ENCODE assay signal across 22 cellular contexts in genomic region chr7:2722591-2722990, GRCh38. TPM values are rescaled to one million over a fixed set of nuclear protein-coding genes. Genes with fewer than 3 reads are reported as not detected.
DNase-seq lines count a peak whose midpoint lies in the region; ATAC-seq and TF ChIP-seq lines count a peak whose summit lies in the region.
"Had no signal": no experiment of that assay in that cellular context is flagged by ENCODE, and none has a peak within 500 bp of the region (broad histone marks: within the 10 kb centered on the region; RNA-seq: fewer than 3 reads in every experiment).

No MANE protein-coding gene starts in this region.

- 84 to 96% (median 93%) methylated on average over 4 of the region's 4 CpGs for WGBS in spleen, 5 donors
- WGBS in smooth muscle cell (ENCODE audit: low lambda C conversion rate), result 97% methylated on average over 4 of the region's 4 CpGs

- intact Hi-C loops in activated CD8-positive, alpha-beta T cell treated with anti-CD3 and anti-CD28 coated beads for 36 hours (cut with micrococcal nuclease), result no loop called here
- intact Hi-C loops in spleen (cut with DNase I; ENCODE audit: low total_unique reads), result no loop called here

- H3K9ac ChIP-seq in BLaER1 (peak overlapping the region; percentile 48; the same call in 1 of the 2 replicates), smooth muscle cell (ENCODE audit: low read depth) (no peak overlapping the region)
- H3K9ac ChIP-seq: GM23248 had no signal

- CTCF ChIA-PET in activated CD8-positive, alpha-beta T cell treated with anti-CD3 and anti-CD28 coated beads for 36 hours (lab: Charles Lee), result interaction anchor here (0.8 to 2.1 kb wide), 2 partner anchors 13 to 52 kb away, joined by 3 to 12 read pairs; no protein-coding TSS in a partner anchor
- CTCF ChIA-PET in activated CD8-positive, alpha-beta T cell treated with anti-CD3 and anti-CD28 coated beads, Interleukin-2, amount 10 ng/mL, durations not matched to agents 7 days and 5 days (lab: Charles Lee), result interaction anchor here (0.9 to 2.3 kb wide), 3 partner anchors 12 to 52 kb away, joined by 3 to 10 read pairs (median 3); no protein-coding TSS in a partner anchor

- no peak overlapping the region for H3K27ac Mint-ChIP-seq in activated CD8-positive, alpha-beta T cell treated with anti-CD3 and anti-CD28 coated beads for 36 hours
- no peak overlapping the region for H3K27ac Mint-ChIP-seq in activated CD8-positive, alpha-beta T cell treated with anti-CD3 and anti-CD28 coated beads, Interleukin-2, amount 10 ng/mL, durations not matched to agents 7 days and 5 days
- H3K27ac Mint-ChIP-seq in chondrocyte (ENCODE audit: unreplicated experiment), result no peak overlapping the region

- H3K9me3 Mint-ChIP-seq in activated CD8-positive, alpha-beta T cell treated with anti-CD3 and anti-CD28 coated beads for 36 hours, result no peaks in the 10 kb centered on the region
- no peaks in the 10 kb centered on the region for H3K9me3 Mint-ChIP-seq in activated CD8-positive, alpha-beta T cell treated with anti-CD3 and anti-CD28 coated beads, Interleukin-2, amount 10 ng/mL, durations not matched to agents 7 days and 5 days (ENCODE audit: insufficient read depth)
- no peaks in the 10 kb centered on the region for H3K9me3 Mint-ChIP-seq in chondrocyte (ENCODE audit: low read depth)
- H3K9me3 Mint-ChIP-seq: CD4-positive, CD25-positive, alpha-beta regulatory T cell had no signal

- H3K36me3 ChIP-seq in BLaER1 (peaks cover 49% of the 10 kb centered on the region), spleen (peaks cover 0 to 75% (median 4%) of the 10 kb centered on the region in 6 donors), smooth muscle cell (ENCODE audit: low read depth) (no peaks in the 10 kb centered on the region)
- H3K36me3 ChIP-seq: HAP-1 had no signal

- peak overlapping the region; percentile 72; the same call in 1 of the 2 replicates for H3K27ac ChIP-seq in BLaER1
- H3K27ac ChIP-seq in spleen, result peak overlapping the region in 2 of 8 donors; percentile 44
- H3K27ac ChIP-seq in smooth muscle cell (ENCODE audit: low read depth), result no peak overlapping the region
- H3K27ac ChIP-seq: 22Rv1, GM23248 had no signal

- POLR2A ChIA-PET in activated CD8-positive, alpha-beta T cell treated with anti-CD3 and anti-CD28 coated beads for 36 hours (lab: Charles Lee), result interaction anchor here (1.0 kb wide), 1 partner anchor 10 kb away, joined by 3 read pairs; no protein-coding TSS in a partner anchor
- POLR2A ChIA-PET in activated CD8-positive, alpha-beta T cell treated with anti-CD3 and anti-CD28 coated beads, Interleukin-2, amount 10 ng/mL, durations not matched to agents 7 days and 5 days (lab: Charles Lee), result no interaction called here

- no peak for TF ChIP-seq CTCF in activated CD8-positive, alpha-beta T cell treated with anti-CD3 and anti-CD28 coated beads for 36 hours (IDR thresholded peaks at IDR 0.05)
- TF ChIP-seq CTCF in chondrocyte (IDR thresholded peaks at IDR 0.05), result no peak
- no peak for TF ChIP-seq CTCF in spleen (IDR thresholded peaks at IDR 0.05 in 8 of 11, conservative IDR thresholded peaks at IDR 0.05 in 3 of 11)
- no peak for TF ChIP-seq CTCF in smooth muscle cell (IDR thresholded peaks at IDR 0.05; ENCODE audit: borderline replicate concordance, insufficient read depth, poor library complexity, severe bottlenecking)

- H3K4me3 Mint-ChIP-seq in activated CD8-positive, alpha-beta T cell treated with anti-CD3 and anti-CD28 coated beads for 36 hours, result no peak overlapping the region
- H3K4me3 Mint-ChIP-seq in activated CD8-positive, alpha-beta T cell treated with anti-CD3 and anti-CD28 coated beads, Interleukin-2, amount 10 ng/mL, durations not matched to agents 7 days and 5 days, result no peak overlapping the region
- H3K4me3 Mint-ChIP-seq in chondrocyte (ENCODE audit: unreplicated experiment), result no peak overlapping the region
- H3K4me3 Mint-ChIP-seq: CD4-positive, CD25-positive, alpha-beta regulatory T cell had no signal

- ATAC-seq in activated CD8-positive, alpha-beta T cell treated with anti-CD3 and anti-CD28 coated beads for 36 hours, result no peak
- no peak for ATAC-seq in activated CD8-positive, alpha-beta T cell treated with anti-CD3 and anti-CD28 coated beads, Interleukin-2, amount 10 ng/mL, durations not matched to agents 7 days and 5 days
- ATAC-seq in stimulated activated naive CD8-positive, alpha-beta T cell treated with anti-CD3 and anti-CD28 coated beads, Interleukin-15, Interleukin-2, amounts not matched to agents 100 U/mL and 50 U/mL, for 24 hours, result no peak

- no peaks in the 10 kb centered on the region for H3F3A ChIP-seq in smooth muscle cell (ENCODE audit: low read depth)

- H3K4me2 ChIP-seq in BLaER1 (peak overlapping the region; percentile 94), smooth muscle cell (no peak overlapping the region)

- DNase-seq in activated CD8-positive, alpha-beta T cell treated with anti-CD3 and anti-CD28 coated beads for 36 hours, result peak; percentile 0
- no peak for DNase-seq in activated CD8-positive, alpha-beta T cell treated with anti-CD3 and anti-CD28 coated beads, Interleukin-2, amount 10 ng/mL, durations not matched to agents 7 days and 5 days
- DNase-seq in chondrocyte (ENCODE audit: low spot score) (peak; percentile 8), spleen (peak; percentile 35), smooth muscle cell (lab: John Stamatoyannopoulos, UW; ENCODE audit: unreplicated experiment) (no peak), DMS153 treated with DMSO at 0.1 percent for 48 hours (lab: John Stamatoyannopoulos, UW; ENCODE audit: unreplicated experiment) (no peak)
- no peak for DNase-seq in stimulated activated naive CD8-positive, alpha-beta T cell treated with anti-CD3 and anti-CD28 coated beads, Interleukin-15, Interleukin-2, amounts not matched to agents 100 U/mL and 50 U/mL, for 24 hours
- DNase-seq: AML-193; Caco-2; CD4-positive, CD25-positive, alpha-beta regulatory T cell; DMS153; GF-D8; GM23248; NCI-H1105 treated with DMSO at 0.1 percent for 48 hours; NCI-H1694; NCI-H2081 treated with DMSO at 0.1 percent for 48 hours; NK-92 treated with Interleukin-12 subunit alpha and Interleukin-12 subunit beta, amount 100 ng/mL, for 24 hours; SHP77 treated with DMSO at 0.1 percent for 48 hours had no signal

- no peak overlapping the region for H3K4me3 ChIP-seq in BLaER1
- H3K4me3 ChIP-seq in spleen, result no peak overlapping the region
- no peak overlapping the region for H3K4me3 ChIP-seq in smooth muscle cell
- H3K4me3 ChIP-seq: GM23248, HAP-1 had no signal

- no peaks in the 10 kb centered on the region for H4K20me1 ChIP-seq in BLaER1
- H4K20me1 ChIP-seq in smooth muscle cell (ENCODE audit: low read depth), result no peaks in the 10 kb centered on the region

- H3K36me3 Mint-ChIP-seq in activated CD8-positive, alpha-beta T cell treated with anti-CD3 and anti-CD28 coated beads for 36 hours (ENCODE audit: low read depth), result peaks cover 3% of the 10 kb centered on the region
- H3K36me3 Mint-ChIP-seq in activated CD8-positive, alpha-beta T cell treated with anti-CD3 and anti-CD28 coated beads, Interleukin-2, amount 10 ng/mL, durations not matched to agents 7 days and 5 days (ENCODE audit: low read depth), result no peaks in the 10 kb centered on the region
- peaks cover 22% of the 10 kb centered on the region for H3K36me3 Mint-ChIP-seq in chondrocyte (ENCODE audit: low read depth)

- peaks cover 38% of the 10 kb centered on the region for H3K4me1 Mint-ChIP-seq in activated CD8-positive, alpha-beta T cell treated with anti-CD3 and anti-CD28 coated beads for 36 hours (ENCODE audit: low read depth)
- H3K4me1 Mint-ChIP-seq in activated CD8-positive, alpha-beta T cell treated with anti-CD3 and anti-CD28 coated beads, Interleukin-2, amount 10 ng/mL, durations not matched to agents 7 days and 5 days (ENCODE audit: low read depth), result peaks cover 44% of the 10 kb centered on the region
- H3K4me1 Mint-ChIP-seq in chondrocyte (ENCODE audit: low read depth), result peaks cover 8% of the 10 kb centered on the region

- H3K4me1 ChIP-seq in BLaER1, result peaks cover 99% of the 10 kb centered on the region
- H3K4me1 ChIP-seq in spleen, result peaks cover 13 to 49% (median 37%) of the 10 kb centered on the region in 6 donors
- H3K4me1 ChIP-seq in smooth muscle cell (ENCODE audit: low read depth), result no peaks in the 10 kb centered on the region
- H3K4me1 ChIP-seq: Caco-2, HAP-1 had no signal

- peaks cover 3% of the 10 kb centered on the region for H3K79me2 ChIP-seq in smooth muscle cell (ENCODE audit: low read depth)

- peaks cover 9% of the 10 kb centered on the region for H3K27me3 Mint-ChIP-seq in activated CD8-positive, alpha-beta T cell treated with anti-CD3 and anti-CD28 coated beads for 36 hours
- peaks cover 3% of the 10 kb centered on the region for H3K27me3 Mint-ChIP-seq in activated CD8-positive, alpha-beta T cell treated with anti-CD3 and anti-CD28 coated beads, Interleukin-2, amount 10 ng/mL, durations not matched to agents 7 days and 5 days (ENCODE audit: low read depth)
- H3K27me3 Mint-ChIP-seq in chondrocyte (ENCODE audit: low read depth), result no peaks in the 10 kb centered on the region
- H3K27me3 Mint-ChIP-seq: CD4-positive, CD25-positive, alpha-beta regulatory T cell had no signal

- H3K9me3 ChIP-seq in BLaER1, result 0 out of 2 replicates have a peak, but pooled peaks cover 12% of the 10 kb centered on the region
- H3K9me3 ChIP-seq in spleen, result no peaks in the 10 kb centered on the region
- H3K9me3 ChIP-seq in smooth muscle cell (replicated peaks; ENCODE audit: low read depth), result no peaks in the 10 kb centered on the region
- H3K9me3 ChIP-seq: Caco-2, HAP-1 had no signal

- H3K27me3 ChIP-seq in BLaER1 (no peaks in the 10 kb centered on the region), spleen (replicated peaks in 1 of 7) (no peaks in the 10 kb centered on the region), smooth muscle cell (ENCODE audit: low read depth) (no peaks in the 10 kb centered on the region)

- no peak overlapping the region for H2AFZ ChIP-seq in smooth muscle cell (ENCODE audit: low read depth)
- H2AFZ ChIP-seq: GM23248 had no signal

- TF ChIP-seq POLR2A in spleen (IDR thresholded peaks at IDR 0.05), result no peak

RNA-seq across cellular contexts. Expression of gene AMZ1, which starts 34.6 kb away (rescaled TPM):
- under 1 TPM; 0.11 to 0.14 TPM for total RNA-seq in activated CD8-positive, alpha-beta T cell treated with anti-CD3 and anti-CD28 coated beads for 36 hours
- not detected for total RNA-seq in activated CD8-positive, alpha-beta T cell treated with anti-CD3 and anti-CD28 coated beads, Interleukin-2, amount 10 ng/mL, durations not matched to agents 7 days and 5 days
- 9.1 to 11.1 TPM (median 9.6 TPM) in 3 replicates for total RNA-seq in chondrocyte
- 1 to 10 TPM in 6 of 7 donors, under 1 TPM in 1; 0.97 to 3.4 (median 1.9) TPM for total RNA-seq in spleen
- 1 to 10 TPM in 1 of 3 donors, under 1 TPM in 2; 0.20 to 1.6 (median 0.57) TPM for polyA plus RNA-seq in spleen
- 1.1 and 1.4 TPM in 2 replicates for total RNA-seq in smooth muscle cell
- polyA plus RNA-seq in smooth muscle cell, result 0.63 and 2.4 TPM in 2 replicates
- total RNA-seq: NCI-H460 had no signal

Comparison
In these comparisons a context has a peak if more than half of its experiments do, and no peak if none do; other contexts are left out.
1. DNase-seq: peak in activated CD8-positive, alpha-beta T cell treated with anti-CD3 and anti-CD28 coated beads for 36 hours (single experiment), chondrocyte (single experiment) and spleen (single experiment); none in activated CD8-positive, alpha-beta T cell treated with anti-CD3 and anti-CD28 coated beads, Interleukin-2, amount 10 ng/mL, durations not matched to agents 7 days and 5 days (single experiment), stimulated activated naive CD8-positive, alpha-beta T cell treated with anti-CD3 and anti-CD28 coated beads, Interleukin-15, Interleukin-2, amounts not matched to agents 100 U/mL and 50 U/mL, for 24 hours (single experiment), smooth muscle cell (single experiment) and DMS153 treated with DMSO at 0.1 percent for 48 hours (single experiment).